7 cellular contexts compared by ENCODE assay signal in genomic region chr1:44502823-44503222, GRCh38.
DNase-seq lines count a peak whose midpoint lies in the region; ATAC-seq, FAIRE-seq and TF ChIP-seq lines count a peak whose summit lies in the region.
"Not testable (repeated sequence)": the region's sequence is repeated elsewhere in the genome, so short reads cannot be mapped to it uniquely, and the experiment has no call there.

No MANE protein-coding gene starts in this region.

- not testable (repeated sequence) for ATAC-seq in K562

- DNase-seq in K562 (ENCODE audit: extremely low read depth in 1 of 4, low spot score in 3 of 4); dorsolateral prefrontal cortex; substantia nigra (lab: John Stamatoyannopoulos, UW): not testable (repeated sequence)
- peak; percentile 1 for DNase-seq in inferior parietal cortex (ENCODE audit: extremely low spot score)

- H3K27me3 ChIP-seq in K562 (ENCODE audit: control insufficient read depth in 2 of 2, insufficient read depth in 2 of 2, low read length in 2 of 2) (peaks cover 64 to 78% of the 10 kb centered on the region in 2 experiments), dorsolateral prefrontal cortex (peaks cover 0 to 19% (median 0%) of the 10 kb centered on the region in 45 donors)

- not testable (repeated sequence) for TF ChIP-seq RAD21 in K562 (CRISPR knock-in tag; conservative IDR thresholded peaks at IDR 0.05 in 1 of 2, IDR thresholded peaks at IDR 0.05 in 1 of 2)

- 11% methylated on average over 6 of the region's 6 CpGs for WGBS in K562 (ENCODE audit: insufficient coverage, low coverage, missing lambda C conversion rate)

- not testable (repeated sequence) for H3K9me3 ChIP-seq in HEK293 (ENCODE audit: control insufficient read depth, insufficient read depth, low read depth, low read length); K562 (replicated peaks; ENCODE audit: control insufficient read depth, insufficient read depth, low read depth, low read length)

- BruUV-seq in K562 (replicated peaks; lab: Mats Ljungman, UMichigan) = not testable (repeated sequence)

- H3K9ac ChIP-seq in K562 (ENCODE audit: insufficient read depth in 1 of 2, low read depth in 2 of 2, low read length in 2 of 2) = not testable (repeated sequence)

- TF ChIP-seq CTCF in HEK293 (tag by site-specific recombination; IDR thresholded peaks at IDR 0.05); K562 (IDR thresholded peaks at IDR 0.05 in 2 of 3, conservative IDR thresholded peaks at IDR 0.05 in 1 of 3; ENCODE audit: insufficient read depth in 2 of 3, low read depth in 1 of 3, low read length in 3 of 3); dorsolateral prefrontal cortex (IDR thresholded peaks at IDR 0.05 in 54 of 56, conservative IDR thresholded peaks at IDR 0.05 in 2 of 56; ENCODE audit: low read depth in 1 of 56, partially characterized antibody in 56 of 56): not testable (repeated sequence)

- TF ChIP-seq EP300 in K562 (IDR thresholded peaks at IDR 0.05; ENCODE audit: low read length) = not testable (repeated sequence)

- H3K36me3 ChIP-seq in HEK293 (ENCODE audit: control insufficient read depth in 2 of 2, insufficient read depth in 1 of 2, low read length in 2 of 2); K562 (ENCODE audit: control insufficient read depth, insufficient read depth, low read length): not testable (repeated sequence)

- H3K4me2 ChIP-seq in K562 (ENCODE audit: insufficient read depth, low read length) = not testable (repeated sequence)

- CTCF ChIA-PET in HEK293 (lab: Yijun Ruan, JAX); K562 (lab: Yijun Ruan, JAX; ENCODE audit: low intra/inter-chr PET ratio): not testable (repeated sequence)

- H3K27ac ChIP-seq in HEK293 (ENCODE audit: extremely low read depth, low read depth, low read length); K562 (ENCODE audit: extremely low read depth, low read depth, low read length): not testable (repeated sequence)
- peak overlapping the region; percentile 97 for H3K27ac ChIP-seq in cingulate gyrus (ENCODE audit: low read depth, low read length)
- H3K27ac ChIP-seq in dorsolateral prefrontal cortex = peak overlapping the region in 58 of 59 donors; percentile 12 to 100 (median 94)
- peak overlapping the region; percentile 99 for H3K27ac ChIP-seq in substantia nigra (ENCODE audit: low read depth, low read length, poor library complexity, severe bottlenecking)
- H3K27ac ChIP-seq in temporal lobe (ENCODE audit: low read depth, low read length) = peak overlapping the region; percentile 97

- not testable (repeated sequence) for H2AFZ ChIP-seq in K562 (ENCODE audit: low read depth, low read length)

- not testable (repeated sequence) for H3K4me3 ChIP-seq in HEK293 (ENCODE audit: low read depth, low read length); K562; dorsolateral prefrontal cortex

- not testable (repeated sequence) for FAIRE-seq in K562 (lab: Jason Lieb, UNC)

- in situ Hi-C loops in K562 (cut with MboI) = not testable (repeated sequence)

- not testable (repeated sequence) for TF ChIP-seq POLR2A in K562 (conservative IDR thresholded peaks at IDR 0.05)

- not testable (repeated sequence) for H3K9me1 ChIP-seq in K562 (ENCODE audit: control insufficient read depth, insufficient read depth, low read length)

- not testable (repeated sequence) for H3K79me2 ChIP-seq in K562 (ENCODE audit: control insufficient read depth, insufficient read depth, low read length)

- H4K20me1 ChIP-seq in K562 (replicated peaks; ENCODE audit: control insufficient read depth, insufficient read depth, low read length) = not testable (repeated sequence)

- intact Hi-C loops in K562 (cut with micrococcal nuclease); dorsolateral prefrontal cortex (cut with DNase I): not testable (repeated sequence)

- not testable (repeated sequence) for H3K4me1 ChIP-seq in HEK293 (ENCODE audit: control insufficient read depth, insufficient read depth, low read length); K562 (replicated peaks in 1 of 2; ENCODE audit: control insufficient read depth in 2 of 2, insufficient read depth in 2 of 2, low read length in 2 of 2)

- POLR2A ChIA-PET in HEK293 (lab: Yijun Ruan, JAX) = not testable (repeated sequence)
- POLR2A ChIA-PET in K562 (lab: Yijun Ruan, JAX) = interaction anchor here (1.3 kb wide), 1 partner anchor 13 kb away, joined by 3 read pairs; no protein-coding TSS in a partner anchor

TF ChIP-seq in HEK293, 187 proteins besides CTCF, POLR2A, EP300 and RAD21:
- peak; percentile 93 for TF ChIP-seq ZNF121 (tag by site-specific recombination; IDR thresholded peaks at IDR 0.05)
TF ChIP-seq in HEK293: peak in this region for 1; not testable (repeated sequence) for 186.

TF ChIP-seq in K562, 482 proteins besides CTCF, POLR2A, EP300 and RAD21:
- TF ChIP-seq ZNF121 (CRISPR knock-in tag; conservative IDR thresholded peaks at IDR 0.05) = peak; percentile 78
